Comparison of ENCODE assay signal across 1 cellular context in genomic region chr4:185317880-185318279, GRCh38.
A peak's percentile ranks its signal among the peaks of the same experiment; 100 is the strongest.
TF ChIP-seq lines count a peak whose summit lies in the region.

No MANE protein-coding gene starts in this region.

TF ChIP-seq in K562, 482 proteins besides CTCF, POLR2A, EP300 and RAD21:
- TF ChIP-seq ZNF316 (IDR thresholded peaks at IDR 0.05) (peak; percentile 28; the same call in 1 of the 2 replicates), ZNF3 (CRISPR knock-in tag; IDR thresholded peaks at IDR 0.05) (no peak), ATF4 (CRISPR knock-in tag; IDR thresholded peaks at IDR 0.05) (no peak)
